Comparison of ENCODE assay signal across 8 cellular contexts in the genomic region with DNA sequence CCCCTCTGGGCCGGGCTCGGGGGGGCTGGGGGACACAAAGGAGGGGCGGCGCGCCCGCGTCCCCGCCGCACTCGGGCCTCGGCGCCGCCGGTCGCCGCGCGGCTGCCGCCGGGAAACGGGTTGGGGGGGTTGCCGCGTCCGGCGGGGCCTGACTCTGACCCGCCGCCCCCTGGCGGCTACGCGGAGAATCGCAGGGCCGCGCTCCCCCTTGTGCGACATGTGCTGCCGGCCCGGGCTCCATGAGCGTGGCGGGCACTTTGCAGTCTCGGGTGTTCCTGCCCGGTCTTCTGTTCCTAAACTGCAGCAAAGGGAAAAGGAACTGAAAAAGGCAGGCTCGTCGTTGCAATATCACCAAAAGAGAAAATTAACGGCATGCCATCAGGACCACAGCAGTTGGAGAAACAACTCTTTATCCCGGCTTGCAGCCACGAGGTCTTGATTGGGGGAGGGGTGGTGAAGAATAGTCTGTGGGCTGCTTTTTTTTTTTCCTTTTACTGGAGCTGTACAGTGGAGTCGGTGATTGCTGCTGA. TPM values are rescaled to one million over a fixed set of nuclear protein-coding genes. Genes with fewer than 3 reads are reported as not detected.
DNase-seq lines count a peak whose midpoint lies in the region; ATAC-seq and TF ChIP-seq lines count a peak whose summit lies in the region.

No MANE protein-coding gene starts in this region.

- H3K36me3 ChIP-seq in HCT116 (ENCODE audit: control insufficient read depth in 1 of 2, insufficient read depth in 2 of 2, low read length in 2 of 2): peaks cover 38 to 43% of the 10 kb centered on the region in 2 experiments
- peaks cover 5% of the 10 kb centered on the region; the same call in 1 of the 2 replicates for H3K36me3 ChIP-seq in MM.1S (replicated peaks; ENCODE audit: insufficient read depth, low read length)
- H3K36me3 ChIP-seq in suprapubic skin: peaks cover 30% of the 10 kb centered on the region

- H3K27me3 Mint-ChIP-seq in activated naive CD4-positive, alpha-beta T cell treated with anti-CD3 and anti-CD28 coated beads, Interleukin-2, amount 10 ng/mL, durations not matched to agents 7 days and 5 days: no peaks in the 10 kb centered on the region

- POLR2A ChIA-PET in HCT116 (lab: Charles Lee): no interaction called here

- H3K4me1 ChIP-seq in HCT116 (ENCODE audit: control insufficient read depth in 1 of 2, insufficient read depth in 2 of 2, low read length in 2 of 2) (peaks cover 0 to 15% of the 10 kb centered on the region in 2 experiments; a peak in 2 of 4 replicates), MM.1S (ENCODE audit: low read length) (peaks cover 13% of the 10 kb centered on the region; the same call in 1 of the 2 replicates), suprapubic skin (peaks cover 31% of the 10 kb centered on the region)

- under 1% methylated on average over 40 of the region's 46 CpGs for WGBS in suprapubic skin

- CTCF ChIA-PET in HCT116 (lab: Charles Lee): interaction anchor here (0.6 to 1.2 kb wide), 2 partner anchors 25 to 35 kb away, joined by 3 to 4 read pairs; no protein-coding TSS in a partner anchor
- CTCF ChIA-PET in activated naive CD4-positive, alpha-beta T cell treated with anti-CD3 and anti-CD28 coated beads, Interleukin-2, amount 10 ng/mL, durations not matched to agents 7 days and 5 days (lab: Charles Lee): interaction anchor here (1.1 to 1.2 kb wide), 2 partner anchors 35 to 37 kb away, joined by 5 to 7 read pairs; no protein-coding TSS in a partner anchor

- H3K27me3 ChIP-seq in HCT116 (ENCODE audit: insufficient read depth, low read length) (peaks cover 27% of the 10 kb centered on the region), MM.1S (replicated peaks; ENCODE audit: insufficient read depth, low read length) (no peaks in the 10 kb centered on the region), suprapubic skin (peaks cover 4% of the 10 kb centered on the region)

- peaks cover 58% of the 10 kb centered on the region for H3K4me1 Mint-ChIP-seq in activated naive CD4-positive, alpha-beta T cell treated with anti-CD3 and anti-CD28 coated beads, Interleukin-2, amount 10 ng/mL, durations not matched to agents 7 days and 5 days

- H3K27ac ChIP-seq in HCT116 (ENCODE audit: low read depth, low read length) (peak overlapping the region; percentile 98), MM.1S (ENCODE audit: low read length) (no peak overlapping the region), suprapubic skin (peak overlapping the region; percentile 99)

- BruUV-seq in HCT116 (replicated peaks; lab: Mats Ljungman, UMichigan): no TSS peak

- H3K4me3 ChIP-seq in HCT116 (replicated peaks in 1 of 2; ENCODE audit: low read depth in 1 of 2, low read length in 2 of 2) (peak overlapping the region; percentile 59 to 63), MM.1S (ENCODE audit: low read length) (peak overlapping the region; percentile 74), suprapubic skin (peak overlapping the region; percentile 98)

- H3K9me2 ChIP-seq in HCT116 (ENCODE audit: insufficient read depth) (no peaks in the 10 kb centered on the region), MM.1S (replicated peaks; ENCODE audit: insufficient read depth, low read length) (no peaks in the 10 kb centered on the region)

- TF ChIP-seq EP300 in suprapubic skin (IDR thresholded peaks at IDR 0.05): no peak

- peak overlapping the region; percentile 93 for H3K4me3 Mint-ChIP-seq in activated naive CD4-positive, alpha-beta T cell treated with anti-CD3 and anti-CD28 coated beads, Interleukin-2, amount 10 ng/mL, durations not matched to agents 7 days and 5 days

- peak overlapping the region; percentile 88 for H3K27ac Mint-ChIP-seq in activated naive CD4-positive, alpha-beta T cell treated with anti-CD3 and anti-CD28 coated beads, Interleukin-2, amount 10 ng/mL, durations not matched to agents 7 days and 5 days

- H3K79me2 ChIP-seq in HCT116 (ENCODE audit: insufficient read depth, low read length) (peaks cover 44% of the 10 kb centered on the region), MM.1S (ENCODE audit: low read length) (peaks cover 36% of the 10 kb centered on the region)

- peaks cover 26% of the 10 kb centered on the region for H3F3A ChIP-seq in MM.1S (ENCODE audit: insufficient read depth, low read length)

- peak; percentile 56 for ATAC-seq in HCT116

- no peaks in the 10 kb centered on the region for H3K9me3 ChIP-seq in HCT116 (ENCODE audit: control insufficient read depth in 1 of 2, insufficient read depth in 1 of 2, low read depth in 1 of 2, low read length in 2 of 2)
- H3K9me3 ChIP-seq in MM.1S (replicated peaks; ENCODE audit: insufficient read depth, low read length): no peaks in the 10 kb centered on the region
- no peaks in the 10 kb centered on the region for H3K9me3 ChIP-seq in suprapubic skin

- DNase-seq in GDM1 (lab: John Stamatoyannopoulos, UW): peak; percentile 93
- peak; percentile 74 for DNase-seq in HCT116 (ENCODE audit: low read depth, low spot score)
- peak; percentile 76 for DNase-seq in MM.1S
- DNase-seq in SK-MEL-5 (ENCODE audit: low read depth, low spot score): peak; percentile 87
- DNase-seq in activated naive CD4-positive, alpha-beta T cell treated with anti-CD3 and anti-CD28 coated beads, Interleukin-2, amount 10 ng/mL, durations not matched to agents 7 days and 5 days: peak; percentile 92
- DNase-seq in germinal center (ENCODE audit: low spot score): peak; percentile 89
- peak; percentile 89 for DNase-seq in occipital lobe (lab: John Stamatoyannopoulos, UW)
- peak; percentile 91 to 95 for DNase-seq in suprapubic skin (ENCODE audit: low spot score in 2 of 2)

- peak overlapping the region; percentile 75 for H3K9ac ChIP-seq in HCT116 (ENCODE audit: low read length)
- peak overlapping the region; percentile 69 for H3K9ac ChIP-seq in MM.1S (ENCODE audit: low read length)

- no peak overlapping the region for H2AFZ ChIP-seq in HCT116 (ENCODE audit: low read depth, low read length, poor library complexity, severe bottlenecking)
- no peak overlapping the region for H2AFZ ChIP-seq in MM.1S (ENCODE audit: low read length)

- RAD21 ChIA-PET in HCT116 (lab: Charles Lee; ENCODE audit: low non-redundant PET in 1 of 2, low total read pairs in 2 of 2, uncharacterized antibody in 2 of 2, unreplicated experiment in 2 of 2): no interaction called here

- H3K9me3 Mint-ChIP-seq in activated naive CD4-positive, alpha-beta T cell treated with anti-CD3 and anti-CD28 coated beads, Interleukin-2, amount 10 ng/mL, durations not matched to agents 7 days and 5 days: no peaks in the 10 kb centered on the region

- H3K4me2 ChIP-seq in HCT116 (ENCODE audit: low read length) (peak overlapping the region; percentile 76), MM.1S (ENCODE audit: low read depth, low read length) (peak overlapping the region; percentile 69)

- no peak for TF ChIP-seq RAD21 in HCT116 (IDR thresholded peaks at IDR 0.05; ENCODE audit: low read depth)

- peak; percentile 26 to 85 (median 74); a peak in 4 of 6 replicates for TF ChIP-seq CTCF in HCT116 (IDR thresholded peaks at IDR 0.05 in 2 of 3, conservative IDR thresholded peaks at IDR 0.05 in 1 of 3; ENCODE audit: borderline replicate concordance in 1 of 3, insufficient read depth in 1 of 3, low read depth in 2 of 3, low read length in 2 of 3)
- peak; percentile 54 for TF ChIP-seq CTCF in MM.1S (IDR thresholded peaks at IDR 0.05; ENCODE audit: low read length)
- TF ChIP-seq CTCF in suprapubic skin (IDR thresholded peaks at IDR 0.05): peak; percentile 95 to 99

- H4K20me1 ChIP-seq in HCT116 (ENCODE audit: insufficient read depth): peaks cover 24% of the 10 kb centered on the region; the same call in 1 of the 2 replicates
- no peaks in the 10 kb centered on the region; the same call in 1 of the 2 replicates for H4K20me1 ChIP-seq in MM.1S (ENCODE audit: insufficient read depth, low read length)

- intact Hi-C loops in HCT116 (cut with micrococcal nuclease): no loop called here

- peaks cover 39% of the 10 kb centered on the region for H3K36me3 Mint-ChIP-seq in activated naive CD4-positive, alpha-beta T cell treated with anti-CD3 and anti-CD28 coated beads, Interleukin-2, amount 10 ng/mL, durations not matched to agents 7 days and 5 days

- in situ Hi-C loops in SK-MEL-5 (cut with HindIII; ENCODE audit: low pct_unique_long_range_greater_than_20kb, low sequenced_read_pairs): no loop called here

- TF ChIP-seq POLR2A in HCT116 (IDR thresholded peaks at IDR 0.05; ENCODE audit: borderline replicate concordance, extremely low read depth, insufficient read depth, insufficient read length) (no peak), suprapubic skin (IDR thresholded peaks at IDR 0.05) (peak in 1 of 2 donors; percentile 6)

TF ChIP-seq in HCT116, 20 proteins besides CTCF, POLR2A, EP300 and RAD21 (continues in another document):
- no peak for TF ChIP-seq EZH2phosphoT487 (IDR thresholded peaks at IDR 0.05; ENCODE audit: borderline replicate concordance)
- TF ChIP-seq SRF (IDR thresholded peaks at IDR 0.05; ENCODE audit: low read depth): no peak
- peak; percentile 97 for TF ChIP-seq MAX (IDR thresholded peaks at IDR 0.05)
- no peak for TF ChIP-seq ATF3 (IDR thresholded peaks at IDR 0.05)
- TF ChIP-seq CBX3 (IDR thresholded peaks at IDR 0.05; ENCODE audit: low read depth): no peak
- TF ChIP-seq YY1 (IDR thresholded peaks at IDR 0.05; ENCODE audit: extremely low read depth, insufficient replicate concordance, low read depth, low read length): no peak
- TF ChIP-seq EGR1 (IDR thresholded peaks at IDR 0.05; ENCODE audit: low read depth): 0 out of 2 replicates have a peak, but pooled peaks have one; percentile 20

RNA-seq across cellular contexts. Expression of gene MIR17HG, which starts 1.5 kb away (rescaled TPM):
- total RNA-seq in HCT116 (2021; ENCODE audit: unreplicated experiment) (10.3 TPM), occipital lobe (67.1 TPM), suprapubic skin (10 to 100 TPM in 1 of 4 donors, 1 to 10 TPM in 3; 4.0 to 12.8 (median 4.2) TPM)
- 0.82 and 0.95 TPM in 2 replicates for polyA plus RNA-seq in HCT116 (2012)
- total RNA-seq in SK-MEL-5 (2014; rRNA removed; shearing (Covaris generic)): 9.1 and 9.8 TPM in 2 replicates
- 0.31 TPM in 1 of 2 replicates, not detected in the other for polyA plus RNA-seq in SK-MEL-5 (2015; cell fraction: cytosol; rRNA removed)
- polyA plus RNA-seq in SK-MEL-5 (2015; cell fraction: nucleus; rRNA removed): 30.2 and 36.4 TPM in 2 replicates

RNA-seq across cellular contexts. Expression of gene GPC5, which starts 49.5 kb away (rescaled TPM):
- total RNA-seq in HCT116 (2021; ENCODE audit: unreplicated experiment) (not detected), occipital lobe (8.6 TPM), suprapubic skin (under 1 TPM in 1 of 4 donors, not detected in 3; 0.55 TPM)
- polyA plus RNA-seq in HCT116 (2012): not detected in 2 replicates
- 0.50 and 2.5 TPM in 2 replicates for total RNA-seq in SK-MEL-5 (2014; rRNA removed; shearing (Covaris generic))
- polyA plus RNA-seq in SK-MEL-5 (2015; cell fraction: cytosol; rRNA removed): 0.70 and 0.81 TPM in 2 replicates
- 2.3 and 5.3 TPM in 2 replicates for polyA plus RNA-seq in SK-MEL-5 (2015; cell fraction: nucleus; rRNA removed)
